In the genomic region with DNA sequence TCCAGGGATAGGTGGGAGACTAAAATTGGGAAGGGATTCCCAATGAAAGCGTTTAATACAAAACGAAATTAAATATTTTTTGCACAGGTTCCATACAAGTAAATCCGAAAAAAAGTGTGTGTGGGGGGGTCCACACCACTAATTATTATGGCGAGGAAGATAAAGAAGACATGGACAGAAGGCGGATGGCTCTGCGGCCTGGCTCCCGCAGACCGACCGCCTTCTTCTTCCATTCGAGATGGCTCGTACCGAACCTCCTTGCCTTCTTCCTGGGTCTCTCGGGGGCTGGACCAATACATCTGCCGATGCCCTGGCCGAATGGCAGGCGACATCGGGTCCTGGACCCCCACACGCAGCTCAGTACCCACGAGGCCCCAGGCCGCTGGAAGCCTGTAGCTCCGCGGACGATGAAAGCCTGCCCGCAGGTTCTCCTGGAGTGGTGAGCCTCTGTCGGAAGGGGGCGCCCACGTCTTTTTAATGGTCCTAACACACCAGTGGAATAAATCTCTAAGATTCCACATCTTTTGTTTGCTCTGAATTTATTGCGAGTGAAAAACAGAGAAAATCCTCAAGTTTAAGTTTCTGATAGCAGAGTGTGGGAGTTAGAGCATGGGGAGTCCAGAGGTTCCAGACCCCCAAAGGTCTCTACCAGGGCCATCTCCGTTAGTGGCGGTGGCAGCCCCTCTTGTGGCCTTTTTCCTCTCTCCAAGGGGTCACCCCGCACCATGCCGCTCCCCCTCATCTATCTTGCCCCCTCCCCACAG, we compare ENCODE assay signal across 8 cellular contexts. TPM values are rescaled to one million over a fixed set of nuclear protein-coding genes. Genes with fewer than 3 reads are reported as not detected.
DNase-seq lines count a peak whose midpoint lies in the region; ATAC-seq and TF ChIP-seq lines count a peak whose summit lies in the region.

No MANE protein-coding gene starts in this region.

- H3K9me3 ChIP-seq in left lung, result no peaks in the 10 kb centered on the region

- peak; percentile 63 for ATAC-seq in central memory CD8-positive, alpha-beta T cell (replicated peaks; ENCODE audit: extremely low read depth, poor library complexity, severe bottlenecking)
- ATAC-seq in left lung (peak; percentile 93), HG02870 (IDR thresholded peaks at IDR 0.05; ENCODE audit: unreplicated experiment) (no peak)

- peaks cover 98 to 100% of the 10 kb centered on the region in 2 donors for H3K27me3 ChIP-seq in left lung

- no peaks in the 10 kb centered on the region for H3K36me3 ChIP-seq in left lung

- H3K4me1 Mint-ChIP-seq in central memory CD8-positive, alpha-beta T cell, result peaks cover 37% of the 10 kb centered on the region

- H3K36me3 Mint-ChIP-seq in central memory CD8-positive, alpha-beta T cell (ENCODE audit: insufficient read depth), result peaks cover 39% of the 10 kb centered on the region

- no peaks in the 10 kb centered on the region for H3K9me3 Mint-ChIP-seq in central memory CD8-positive, alpha-beta T cell

- H3K27me3 Mint-ChIP-seq in central memory CD8-positive, alpha-beta T cell, result peaks cover 100% of the 10 kb centered on the region

- peak; percentile 19 for DNase-seq in NK-92 treated with Interleukin-12 subunit alpha and Interleukin-12 subunit beta, amount 100 ng/mL, for 24 hours (lab: John Stamatoyannopoulos, UW)
- DNase-seq in NK-92 (lab: John Stamatoyannopoulos, UW; ENCODE audit: unreplicated experiment), result no peak
- peak; percentile 74 for DNase-seq in NCI-H2227 treated with DMSO at 0.1 percent for 48 hours (lab: John Stamatoyannopoulos, UW)
- peak; percentile 71 for DNase-seq in activated CD4-positive, CD25-positive, alpha-beta regulatory T cell treated with anti-CD3 and anti-CD28 coated beads, Interleukin-2, amount 50 U/mL, for 72 hours
- DNase-seq in central memory CD8-positive, alpha-beta T cell (ENCODE audit: low spot score in 2 of 2), result peak; percentile 51 to 58
- peak; percentile 84 to 87 for DNase-seq in left lung
- peak; percentile 81 for DNase-seq in stimulated activated CD4-positive, alpha-beta T cell treated with anti-CD3 and anti-CD28 coated beads, Interleukin-4, amount 100 ng/mL, for 1 hour

- H3K27ac ChIP-seq in left lung, result no peak overlapping the region

- H3K4me1 ChIP-seq in left lung, result peaks cover 9 to 32% of the 10 kb centered on the region in 2 donors

- H3K4me3 ChIP-seq in left lung, result no peak overlapping the region

- intact Hi-C loops in left lung (cut with DNase I), result loop anchor here in 1 of 2 donors (5.0 to 10.0 kb wide), 2 partner anchors 70 to 153 kb away; no protein-coding TSS in a partner anchor

- peak overlapping the region; percentile 57 for H3K4me3 Mint-ChIP-seq in central memory CD8-positive, alpha-beta T cell

- no peak overlapping the region for H3K27ac Mint-ChIP-seq in central memory CD8-positive, alpha-beta T cell (ENCODE audit: low read depth)

- peak; percentile 62 to 71 for TF ChIP-seq CTCF in left lung (IDR thresholded peaks at IDR 0.05)

RNA-seq across cellular contexts. Expression of gene PRAC2, which starts 1.4 kb away (rescaled TPM):
- total RNA-seq in left lung, result not detected

RNA-seq across cellular contexts. Expression of gene PRAC1, which starts 2.1 kb away (rescaled TPM):
- not detected for total RNA-seq in left lung

RNA-seq across cellular contexts. Expression of gene HOXB13, which starts 4.1 kb away (rescaled TPM):
- total RNA-seq in left lung, result not detected
